ENCODE assay signal across 1 cellular context in the genomic region with DNA sequence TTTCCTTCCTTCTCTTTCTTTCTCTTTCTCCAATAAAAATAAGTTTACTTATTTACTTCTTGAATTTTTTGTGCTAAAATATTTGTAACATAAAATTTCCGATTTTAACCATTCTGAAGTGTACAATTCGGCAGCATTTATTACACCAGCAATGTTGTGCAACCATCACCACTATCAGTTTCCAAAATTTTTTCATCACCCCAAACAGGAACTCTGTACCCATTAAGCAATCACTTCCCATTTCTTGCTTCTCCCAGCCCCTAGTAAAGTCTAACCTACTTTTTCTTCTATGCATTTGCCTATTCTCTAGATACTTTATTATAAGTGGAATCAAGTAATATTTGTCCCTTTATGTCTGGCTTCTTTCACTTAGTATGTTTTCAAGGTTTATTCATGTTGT.
TF ChIP-seq lines count a peak whose summit lies in the region.

No MANE protein-coding gene starts in this region.

TF ChIP-seq in HepG2, 621 proteins besides CTCF, POLR2A, EP300 and RAD21:
- TF ChIP-seq CEBPG (CRISPR knock-in tag; IDR thresholded peaks at IDR 0.05), result peak; percentile 80
- no peak for TF ChIP-seq REPIN1 (CRISPR knock-in tag; IDR thresholded peaks at IDR 0.05; ENCODE audit: borderline replicate concordance, low read depth)
- no peak for TF ChIP-seq SMARCE1 (IDR thresholded peaks at IDR 0.05; ENCODE audit: borderline replicate concordance)
- TF ChIP-seq, protein P1, sequence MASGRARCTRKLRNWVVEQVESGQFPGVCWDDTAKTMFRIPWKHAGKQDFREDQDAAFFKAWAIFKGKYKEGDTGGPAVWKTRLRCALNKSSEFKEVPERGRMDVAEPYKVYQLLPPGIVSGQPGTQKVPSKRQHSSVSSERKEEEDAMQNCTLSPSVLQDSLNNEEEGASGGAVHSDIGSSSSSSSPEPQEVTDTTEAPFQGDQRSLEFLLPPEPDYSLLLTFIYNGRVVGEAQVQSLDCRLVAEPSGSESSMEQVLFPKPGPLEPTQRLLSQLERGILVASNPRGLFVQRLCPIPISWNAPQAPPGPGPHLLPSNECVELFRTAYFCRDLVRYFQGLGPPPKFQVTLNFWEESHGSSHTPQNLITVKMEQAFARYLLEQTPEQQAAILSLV (CRISPR knock-in tag; IDR thresholded peaks at IDR 0.05; ENCODE audit: borderline replicate concordance), result no peak
- TF ChIP-seq CC2D1A (CRISPR knock-in tag; IDR thresholded peaks at IDR 0.05), result no peak
- TF ChIP-seq, protein P2, sequence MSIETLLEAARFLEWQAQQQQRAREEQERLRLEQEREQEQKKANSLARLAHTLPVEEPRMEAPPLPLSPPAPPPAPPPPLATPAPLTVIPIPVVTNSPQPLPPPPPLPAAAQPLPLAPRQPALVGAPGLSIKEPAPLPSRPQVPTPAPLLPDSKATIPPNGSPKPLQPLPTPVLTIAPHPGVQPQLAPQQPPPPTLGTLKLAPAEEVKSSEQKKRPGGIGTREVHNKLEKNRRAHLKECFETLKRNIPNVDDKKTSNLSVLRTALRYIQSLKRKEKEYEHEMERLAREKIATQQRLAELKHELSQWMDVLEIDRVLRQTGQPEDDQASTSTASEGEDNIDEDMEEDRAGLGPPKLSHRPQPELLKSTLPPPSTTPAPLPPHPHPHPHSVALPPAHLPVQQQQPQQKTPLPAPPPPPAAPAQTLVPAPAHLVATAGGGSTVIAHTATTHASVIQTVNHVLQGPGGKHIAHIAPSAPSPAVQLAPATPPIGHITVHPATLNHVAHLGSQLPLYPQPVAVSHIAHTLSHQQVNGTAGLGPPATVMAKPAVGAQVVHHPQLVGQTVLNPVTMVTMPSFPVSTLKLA (IDR thresholded peaks at IDR 0.05), result no peak
- no peak for TF ChIP-seq ZBTB42 (CRISPR knock-in tag; IDR thresholded peaks at IDR 0.05)
- TF ChIP-seq, protein P3, sequence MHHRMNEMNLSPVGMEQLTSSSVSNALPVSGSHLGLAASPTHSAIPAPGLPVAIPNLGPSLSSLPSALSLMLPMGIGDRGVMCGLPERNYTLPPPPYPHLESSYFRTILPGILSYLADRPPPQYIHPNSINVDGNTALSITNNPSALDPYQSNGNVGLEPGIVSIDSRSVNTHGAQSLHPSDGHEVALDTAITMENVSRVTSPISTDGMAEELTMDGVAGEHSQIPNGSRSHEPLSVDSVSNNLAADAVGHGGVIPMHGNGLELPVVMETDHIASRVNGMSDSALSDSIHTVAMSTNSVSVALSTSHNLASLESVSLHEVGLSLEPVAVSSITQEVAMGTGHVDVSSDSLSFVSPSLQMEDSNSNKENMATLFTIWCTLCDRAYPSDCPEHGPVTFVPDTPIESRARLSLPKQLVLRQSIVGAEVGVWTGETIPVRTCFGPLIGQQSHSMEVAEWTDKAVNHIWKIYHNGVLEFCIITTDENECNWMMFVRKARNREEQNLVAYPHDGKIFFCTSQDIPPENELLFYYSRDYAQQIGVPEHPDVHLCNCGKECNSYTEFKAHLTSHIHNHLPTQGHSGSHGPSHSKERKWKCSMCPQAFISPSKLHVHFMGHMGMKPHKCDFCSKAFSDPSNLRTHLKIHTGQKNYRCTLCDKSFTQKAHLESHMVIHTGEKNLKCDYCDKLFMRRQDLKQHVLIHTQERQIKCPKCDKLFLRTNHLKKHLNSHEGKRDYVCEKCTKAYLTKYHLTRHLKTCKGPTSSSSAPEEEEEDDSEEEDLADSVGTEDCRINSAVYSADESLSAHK (CRISPR knock-in tag; IDR thresholded peaks at IDR 0.05; ENCODE audit: borderline replicate concordance), result no peak
- no peak for TF ChIP-seq TRIM24 (CRISPR knock-in tag; IDR thresholded peaks at IDR 0.05)
- no peak for TF ChIP-seq SIN3A (IDR thresholded peaks at IDR 0.05; ENCODE audit: borderline replicate concordance, low read depth, low read length)
- TF ChIP-seq CEBPB (IDR thresholded peaks at IDR 0.05; ENCODE audit: borderline replicate concordance, low read depth, low read length), result peak; percentile 71; the same call in 1 of the 2 replicates
- TF ChIP-seq SMAD1 (CRISPR knock-in tag; IDR thresholded peaks at IDR 0.05; ENCODE audit: borderline replicate concordance, low read depth), result no peak
- TF ChIP-seq HNF4G (IDR thresholded peaks at IDR 0.05; ENCODE audit: borderline replicate concordance, low read depth, low read length), result peak; percentile 28; the same call in 1 of the 2 replicates
- TF ChIP-seq HNF4G (CRISPR knock-in tag; IDR thresholded peaks at IDR 0.05; ENCODE audit: borderline replicate concordance, low read depth), result no peak
- no peak for TF ChIP-seq POLR2AphosphoS5 (IDR thresholded peaks at IDR 0.05; ENCODE audit: low read depth, low read length)
- no peak for TF ChIP-seq LCORL (IDR thresholded peaks at IDR 0.05)
- TF ChIP-seq LCORL (CRISPR knock-in tag; IDR thresholded peaks at IDR 0.05), result peak; percentile 29; the same call in 1 of the 2 replicates
- no peak for TF ChIP-seq POLR2G (IDR thresholded peaks at IDR 0.05; ENCODE audit: low read depth, low read length)
- TF ChIP-seq ZNF441 (CRISPR knock-in tag; IDR thresholded peaks at IDR 0.05; ENCODE audit: borderline replicate concordance), result no peak
- TF ChIP-seq HNF4A (CRISPR knock-in tag; IDR thresholded peaks at IDR 0.05), result peak; percentile 21; the same call in 1 of the 2 replicates
- no peak for TF ChIP-seq SIX1 (CRISPR knock-in tag; IDR thresholded peaks at IDR 0.05; ENCODE audit: borderline replicate concordance)
- TF ChIP-seq, protein P4, sequence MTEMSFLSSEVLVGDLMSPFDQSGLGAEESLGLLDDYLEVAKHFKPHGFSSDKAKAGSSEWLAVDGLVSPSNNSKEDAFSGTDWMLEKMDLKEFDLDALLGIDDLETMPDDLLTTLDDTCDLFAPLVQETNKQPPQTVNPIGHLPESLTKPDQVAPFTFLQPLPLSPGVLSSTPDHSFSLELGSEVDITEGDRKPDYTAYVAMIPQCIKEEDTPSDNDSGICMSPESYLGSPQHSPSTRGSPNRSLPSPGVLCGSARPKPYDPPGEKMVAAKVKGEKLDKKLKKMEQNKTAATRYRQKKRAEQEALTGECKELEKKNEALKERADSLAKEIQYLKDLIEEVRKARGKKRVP (CRISPR knock-in tag; IDR thresholded peaks at IDR 0.05), result peak in 1 of 2 experiments; percentile 56; a peak in 2 of 4 replicates
